40 cellular contexts compared by ENCODE assay signal in the genomic region with DNA sequence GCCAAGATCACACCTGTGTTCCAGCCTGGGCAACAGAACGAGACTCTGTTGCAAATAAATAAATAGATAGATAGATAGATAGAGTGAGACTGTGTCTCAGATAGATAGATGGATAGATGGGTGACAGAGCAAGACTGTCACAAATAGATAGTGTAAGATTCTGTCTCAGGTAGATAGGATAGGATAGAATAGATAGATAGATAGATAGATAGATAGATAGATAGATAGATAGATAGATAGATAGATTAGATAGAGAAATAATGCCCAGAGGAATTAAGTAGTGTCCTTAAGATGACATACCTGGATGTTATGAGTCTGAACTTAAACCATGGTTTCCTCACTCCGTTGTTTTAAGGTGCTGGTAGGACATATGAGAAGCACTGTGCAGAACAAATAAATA.
"Had no signal": no experiment of that assay in that cellular context is flagged by ENCODE, and none has a peak within 500 bp of the region (broad histone marks: within the 10 kb centered on the region; RNA-seq: fewer than 3 reads in every experiment).

No MANE protein-coding gene starts in this region.

- H3K36me3 ChIP-seq: adrenal gland, ascending aorta, brain microvascular endothelial cell, breast epithelium, cardiac muscle cell had no signal

- H3K9me3 Mint-ChIP-seq: activated naive CD4-positive, alpha-beta T cell treated with anti-CD3 and anti-CD28 coated beads for 36 hours; activated naive CD4-positive, alpha-beta T cell treated with anti-CD3 and anti-CD28 coated beads, Interleukin-2, amount 10 ng/mL, durations not matched to agents 7 days and 5 days; activated naive CD4-positive, alpha-beta T cell treated with anti-CD3 and anti-CD28 coated beads, Interleukin-2, amount 50 U/mL, for 24 hours; activated naive CD4-positive, alpha-beta T cell treated with anti-CD3 and anti-CD28 coated beads, Interleukin-2, amount 50 U/mL, for 72 hours; activated naive CD8-positive, alpha-beta T cell treated with anti-CD3 and anti-CD28 coated beads for 36 hours; activated naive CD8-positive, alpha-beta T cell treated with anti-CD3 and anti-CD28 coated beads, Interleukin-2, amount 10 ng/mL, durations not matched to agents 7 days and 5 days; activated naive CD8-positive, alpha-beta T cell treated with anti-CD3 and anti-CD28 coated beads, Interleukin-2, amount 50 U/mL, for 24 hours; activated T-cell treated with anti-CD3 and anti-CD28 coated beads, Interleukin-2, amount 50 U/mL, for 24 hours; activated T-cell treated with anti-CD3 and anti-CD28 coated beads, Interleukin-2, amount 50 U/mL, for 4 hours; activated T-cell treated with anti-CD3 and anti-CD28 coated beads, Interleukin-2, amount 50 U/mL, for 72 hours; activated T-helper 1 cell treated with anti-CD3 and anti-CD28 coated beads, Interleukin-12 subunit alpha, Interleukin-12 subunit beta, Interleukin-2, Interleukin-4 antibody, amounts not matched to agents 30 ng/mL and 10 ng/mL and 1 ng/mL, durations not matched to agents 14 hours and 24 hours and 36 hours; activated T-helper 17 cell treated with anti-CD3 and anti-CD28 coated beads, Interleukin-2, amount 50 U/mL, for 72 hours; activated T-helper 2 cell treated with anti-CD3 and anti-CD28 coated beads, Interferon-gamma antibody, Interleukin-2, Interleukin-4, amounts not matched to agents 10 μg/mL and 5 μg/mL and 100 μg/mL, durations not matched to agents 14 hours and 24 hours and 36 hours; brain; central memory CD8-positive, alpha-beta T cell had no signal

- H3K4me3 ChIP-seq: adrenal gland, ascending aorta, body of pancreas, breast epithelium, cardiac muscle cell had no signal

- H3K9me3 ChIP-seq: adrenal gland, ascending aorta, body of pancreas, breast epithelium had no signal

- H3K27ac ChIP-seq: adrenal gland, ascending aorta, body of pancreas, brain microvascular endothelial cell, breast epithelium, cardiac muscle cell had no signal

- H3K27ac Mint-ChIP-seq: activated naive CD4-positive, alpha-beta T cell treated with anti-CD3 and anti-CD28 coated beads for 36 hours; activated naive CD4-positive, alpha-beta T cell treated with anti-CD3 and anti-CD28 coated beads, Interleukin-2, amount 10 ng/mL, durations not matched to agents 7 days and 5 days; activated naive CD4-positive, alpha-beta T cell treated with anti-CD3 and anti-CD28 coated beads, Interleukin-2, amount 50 U/mL, for 24 hours; activated naive CD4-positive, alpha-beta T cell treated with anti-CD3 and anti-CD28 coated beads, Interleukin-2, amount 50 U/mL, for 72 hours; activated naive CD8-positive, alpha-beta T cell; activated naive CD8-positive, alpha-beta T cell treated with anti-CD3 and anti-CD28 coated beads for 36 hours; activated naive CD8-positive, alpha-beta T cell treated with anti-CD3 and anti-CD28 coated beads, Interleukin-2, amount 10 ng/mL, durations not matched to agents 7 days and 5 days; activated naive CD8-positive, alpha-beta T cell treated with anti-CD3 and anti-CD28 coated beads, Interleukin-2, amount 50 U/mL, for 24 hours; activated T-cell treated with anti-CD3 and anti-CD28 coated beads, Interleukin-2, amount 50 U/mL, for 24 hours; activated T-cell treated with anti-CD3 and anti-CD28 coated beads, Interleukin-2, amount 50 U/mL, for 72 hours; activated T-helper 1 cell treated with anti-CD3 and anti-CD28 coated beads, Interleukin-12 subunit alpha, Interleukin-12 subunit beta, Interleukin-2, Interleukin-4 antibody, amounts not matched to agents 30 ng/mL and 10 ng/mL and 1 ng/mL, durations not matched to agents 14 hours and 24 hours and 36 hours; activated T-helper 17 cell treated with anti-CD3 and anti-CD28 coated beads, Interleukin-2, amount 50 U/mL, for 72 hours; activated T-helper 2 cell treated with anti-CD3 and anti-CD28 coated beads, Interferon-gamma antibody, Interleukin-2, Interleukin-4, amounts not matched to agents 10 μg/mL and 5 μg/mL and 100 μg/mL, durations not matched to agents 14 hours and 24 hours and 36 hours; brain had no signal

- DNase-seq: activated effector memory CD4-positive, alpha-beta T cell treated with anti-CD3 and anti-CD28 coated beads, Interleukin-2, amount 50 U/mL, for 16 hours; activated effector memory CD4-positive, alpha-beta T cell treated with Interleukin-2 at 50 U/mL for 16 hours; activated gamma-delta T cell; activated gamma-delta T cell treated with Interleukin-2 at 50 U/mL for 16 hours; activated naive CD4-positive, alpha-beta T cell; activated naive CD4-positive, alpha-beta T cell treated with anti-CD3 and anti-CD28 coated beads for 36 hours; activated naive CD4-positive, alpha-beta T cell treated with anti-CD3 and anti-CD28 coated beads, Interleukin-2, amount 10 ng/mL, durations not matched to agents 7 days and 5 days; activated naive CD4-positive, alpha-beta T cell treated with anti-CD3 and anti-CD28 coated beads, Interleukin-2, amount 50 U/mL, for 16 hours; activated naive CD4-positive, alpha-beta T cell treated with Interleukin-2 at 50 U/mL for 16 hours; activated naive CD8-positive, alpha-beta T cell treated with anti-CD3 and anti-CD28 coated beads for 36 hours; activated naive CD8-positive, alpha-beta T cell treated with anti-CD3 and anti-CD28 coated beads, Interleukin-2, amount 10 ng/mL, durations not matched to agents 7 days and 5 days; activated naive CD8-positive, alpha-beta T cell treated with anti-CD3 and anti-CD28 coated beads, Interleukin-2, amount 50 U/mL, for 24 hours; activated T-cell treated with anti-CD3 and anti-CD28 coated beads, Interleukin-2, amount 50 U/mL, for 1 hour; activated T-cell treated with anti-CD3 and anti-CD28 coated beads, Interleukin-2, amount 50 U/mL, for 24 hours; activated T-cell treated with anti-CD3 and anti-CD28 coated beads, Interleukin-2, amount 50 U/mL, for 4 hours; activated T-cell treated with anti-CD3 and anti-CD28 coated beads, Interleukin-2, amount 50 U/mL, for 48 hours; activated T-cell treated with anti-CD3 and anti-CD28 coated beads, Interleukin-2, amount 50 U/mL, for 72 hours; adrenal gland; amniotic stem cell; amygdala; anterior cingulate cortex; aorta; body of pancreas; brain microvascular endothelial cell; caudate nucleus; central memory CD4-positive, alpha-beta T cell; cerebellar nuclear complex had no signal

- H3K4me1 ChIP-seq: breast epithelium had no signal

- FAIRE-seq: astrocyte, bronchial epithelial cell had no signal

- H3K27me3 ChIP-seq: adrenal gland, ascending aorta, body of pancreas, brain microvascular endothelial cell, breast epithelium, cardiac muscle cell had no signal

- ATAC-seq: activated naive CD4-positive, alpha-beta T cell treated with anti-CD3 and anti-CD28 coated beads, Interleukin-2, amount 50 U/mL, for 72 hours; activated naive CD8-positive, alpha-beta T cell treated with anti-CD3 and anti-CD28 coated beads, Interleukin-2, amount 50 U/mL, for 24 hours; activated T-cell treated with anti-CD3 and anti-CD28 coated beads, Interleukin-2, amount 50 U/mL, for 4 hours; activated T-cell treated with anti-CD3 and anti-CD28 coated beads, Interleukin-2, amount 50 U/mL, for 72 hours; activated T-helper 17 cell treated with anti-CD3 and anti-CD28 coated beads, Interleukin-2, amount 50 U/mL, for 72 hours; body of pancreas had no signal

- H3K4me3 Mint-ChIP-seq: activated naive CD4-positive, alpha-beta T cell treated with anti-CD3 and anti-CD28 coated beads for 36 hours; activated naive CD4-positive, alpha-beta T cell treated with anti-CD3 and anti-CD28 coated beads, Interleukin-2, amount 10 ng/mL, durations not matched to agents 7 days and 5 days; activated naive CD4-positive, alpha-beta T cell treated with anti-CD3 and anti-CD28 coated beads, Interleukin-2, amount 50 U/mL, for 24 hours; activated naive CD8-positive, alpha-beta T cell; activated naive CD8-positive, alpha-beta T cell treated with anti-CD3 and anti-CD28 coated beads for 36 hours; activated naive CD8-positive, alpha-beta T cell treated with anti-CD3 and anti-CD28 coated beads, Interleukin-2, amount 10 ng/mL, durations not matched to agents 7 days and 5 days; activated naive CD8-positive, alpha-beta T cell treated with anti-CD3 and anti-CD28 coated beads, Interleukin-2, amount 50 U/mL, for 24 hours; activated T-cell treated with anti-CD3 and anti-CD28 coated beads, Interleukin-2, amount 50 U/mL, for 24 hours; activated T-cell treated with anti-CD3 and anti-CD28 coated beads, Interleukin-2, amount 50 U/mL, for 4 hours; activated T-cell treated with anti-CD3 and anti-CD28 coated beads, Interleukin-2, amount 50 U/mL, for 72 hours; activated T-helper 1 cell treated with anti-CD3 and anti-CD28 coated beads, Interleukin-12 subunit alpha, Interleukin-12 subunit beta, Interleukin-2, Interleukin-4 antibody, amounts not matched to agents 30 ng/mL and 10 ng/mL and 1 ng/mL, durations not matched to agents 14 hours and 24 hours and 36 hours; activated T-helper 17 cell treated with anti-CD3 and anti-CD28 coated beads, Interleukin-2, amount 50 U/mL, for 72 hours; brain; central memory CD8-positive, alpha-beta T cell had no signal

- H3K36me3 Mint-ChIP-seq: activated naive CD4-positive, alpha-beta T cell treated with anti-CD3 and anti-CD28 coated beads, Interleukin-2, amount 10 ng/mL, durations not matched to agents 7 days and 5 days; activated naive CD4-positive, alpha-beta T cell treated with anti-CD3 and anti-CD28 coated beads, Interleukin-2, amount 50 U/mL, for 72 hours; activated naive CD8-positive, alpha-beta T cell treated with anti-CD3 and anti-CD28 coated beads for 36 hours had no signal

- H3K27me3 Mint-ChIP-seq: activated naive CD4-positive, alpha-beta T cell treated with anti-CD3 and anti-CD28 coated beads, Interleukin-2, amount 10 ng/mL, durations not matched to agents 7 days and 5 days; activated naive CD4-positive, alpha-beta T cell treated with anti-CD3 and anti-CD28 coated beads, Interleukin-2, amount 50 U/mL, for 24 hours; activated naive CD8-positive, alpha-beta T cell; activated naive CD8-positive, alpha-beta T cell treated with anti-CD3 and anti-CD28 coated beads for 36 hours; activated naive CD8-positive, alpha-beta T cell treated with anti-CD3 and anti-CD28 coated beads, Interleukin-2, amount 10 ng/mL, durations not matched to agents 7 days and 5 days; activated T-cell treated with anti-CD3 and anti-CD28 coated beads, Interleukin-2, amount 50 U/mL, for 24 hours; activated T-helper 17 cell treated with anti-CD3 and anti-CD28 coated beads, Interleukin-2, amount 50 U/mL, for 72 hours; brain; central memory CD8-positive, alpha-beta T cell had no signal
